In the genomic region with DNA sequence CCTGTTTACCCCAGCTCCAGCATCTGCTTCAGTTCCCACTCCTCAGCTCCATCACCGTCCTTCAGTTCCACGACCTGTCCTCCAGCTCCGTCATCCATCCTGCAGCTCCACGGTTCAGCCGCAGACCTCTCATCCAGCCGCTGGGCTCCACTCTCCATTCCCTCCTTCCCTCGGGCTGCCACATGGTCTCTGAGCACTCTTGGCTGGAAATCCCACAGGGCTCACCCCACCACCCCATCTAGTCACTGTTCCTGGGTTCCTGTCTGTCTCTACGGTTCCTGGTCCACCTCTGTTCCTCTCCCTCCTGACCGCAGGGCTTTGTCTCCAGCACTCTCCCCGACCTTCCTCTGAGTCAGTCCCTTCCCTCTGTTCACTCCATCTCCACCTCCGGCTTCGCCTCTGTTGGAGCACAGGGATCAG, we compare ENCODE assay signal across 9 cellular contexts. TPM values are rescaled to one million over a fixed set of nuclear protein-coding genes. Genes with fewer than 3 reads are reported as not detected.
DNase-seq lines count a peak whose midpoint lies in the region; ATAC-seq and TF ChIP-seq lines count a peak whose summit lies in the region.
"Had no signal": no experiment of that assay in that cellular context is flagged by ENCODE, and none has a peak within 500 bp of the region (broad histone marks: within the 10 kb centered on the region; RNA-seq: fewer than 3 reads in every experiment).

No MANE protein-coding gene starts in this region.

- ATAC-seq in GM19328 (IDR thresholded peaks at IDR 0.05; ENCODE audit: unreplicated experiment) = no peak
- ATAC-seq in GM19035 (IDR thresholded peaks at IDR 0.05; ENCODE audit: unreplicated experiment) = no peak
- no peak for ATAC-seq in activated CD8-positive, alpha-beta T cell treated with anti-CD3 and anti-CD28 coated beads for 36 hours

- H3K9me3 Mint-ChIP-seq in activated CD8-positive, alpha-beta T cell treated with anti-CD3 and anti-CD28 coated beads for 36 hours = no peaks in the 10 kb centered on the region

- intact Hi-C loops in activated CD8-positive, alpha-beta T cell treated with anti-CD3 and anti-CD28 coated beads for 36 hours (cut with micrococcal nuclease) = loop anchor here (5.0 kb wide), 2 partner anchors 43 to 73 kb away; partner anchors contain the start of gene MLF2

- DNase-seq in DMS53 (lab: John Stamatoyannopoulos, UW) (peak; percentile 59), DMS53 treated with DMSO at 0.1 percent for 48 hours (lab: John Stamatoyannopoulos, UW; ENCODE audit: unreplicated experiment) (no peak), adipocyte (ENCODE audit: low read depth) (peak; percentile 19), foreskin fibroblast (peak; percentile 45 to 69)
- DNase-seq in activated CD8-positive, alpha-beta T cell treated with anti-CD3 and anti-CD28 coated beads for 36 hours = no peak

- peaks cover 66% of the 10 kb centered on the region for H3K27me3 Mint-ChIP-seq in activated CD8-positive, alpha-beta T cell treated with anti-CD3 and anti-CD28 coated beads for 36 hours

- no peak for TF ChIP-seq CTCF in foreskin fibroblast (IDR thresholded peaks at IDR 0.05; ENCODE audit: low read depth, low read length)
- no peak for TF ChIP-seq CTCF in activated CD8-positive, alpha-beta T cell treated with anti-CD3 and anti-CD28 coated beads for 36 hours (IDR thresholded peaks at IDR 0.05)

- H3K4me3 Mint-ChIP-seq in activated CD8-positive, alpha-beta T cell treated with anti-CD3 and anti-CD28 coated beads for 36 hours = no peak overlapping the region

- no peak overlapping the region for H3K27ac Mint-ChIP-seq in activated CD8-positive, alpha-beta T cell treated with anti-CD3 and anti-CD28 coated beads for 36 hours

- CTCF ChIA-PET in activated CD8-positive, alpha-beta T cell treated with anti-CD3 and anti-CD28 coated beads for 36 hours (lab: Charles Lee) = interaction anchor here (0.6 to 17.9 kb wide), 32 partner anchors 8 to 230 kb away, joined by 3 to 341 read pairs (median 4); partner anchors contain the start of genes CD4, CDCA3, COPS7A and GNB3

- H3K27me3 ChIP-seq in adipocyte (replicated peaks; ENCODE audit: control insufficient read depth, insufficient read depth, low read length) (peaks cover 28% of the 10 kb centered on the region), stomach smooth muscle (ENCODE audit: control insufficient read depth in 1 of 2, insufficient read depth in 2 of 2, low read length in 2 of 2) (peaks cover 0 to 16% of the 10 kb centered on the region in 2 donors)

- H3K36me3 Mint-ChIP-seq in activated CD8-positive, alpha-beta T cell treated with anti-CD3 and anti-CD28 coated beads for 36 hours (ENCODE audit: low read depth) = no peaks in the 10 kb centered on the region

- H3K4me1 Mint-ChIP-seq in activated CD8-positive, alpha-beta T cell treated with anti-CD3 and anti-CD28 coated beads for 36 hours (ENCODE audit: low read depth) = peaks cover 30% of the 10 kb centered on the region

- H3K4me3 ChIP-seq in adipocyte (ENCODE audit: low read length) (no peak overlapping the region), foreskin fibroblast (ENCODE audit: low read depth in 1 of 2, low read length in 2 of 2) (peak overlapping the region; percentile 36 to 39), stomach smooth muscle (ENCODE audit: low read length in 2 of 2) (peak overlapping the region in 1 of 2 donors; percentile 59)

- H3K36me3 ChIP-seq in adipocyte (ENCODE audit: control insufficient read depth, insufficient read depth, low read length, severe bottlenecking) (no peaks in the 10 kb centered on the region), stomach smooth muscle (ENCODE audit: control insufficient read depth in 2 of 2, insufficient read depth in 2 of 2, low read length in 2 of 2) (no peaks in the 10 kb centered on the region)

- H3K9me3 ChIP-seq in adipocyte (ENCODE audit: control insufficient read depth, low read length) (no peaks in the 10 kb centered on the region), stomach smooth muscle (ENCODE audit: control insufficient read depth in 2 of 2, low read length in 2 of 2) (no peaks in the 10 kb centered on the region)

- H3K9ac ChIP-seq in adipocyte (ENCODE audit: low read length) = no peak overlapping the region
- peak overlapping the region; percentile 13 to 39 for H3K9ac ChIP-seq in stomach smooth muscle (ENCODE audit: low read length in 2 of 2)

- H3K4me1 ChIP-seq in adipocyte (ENCODE audit: control insufficient read depth, insufficient read depth, low read length) (peaks cover 13% of the 10 kb centered on the region), stomach smooth muscle (ENCODE audit: control insufficient read depth, insufficient read depth, low read length) (peaks cover 47% of the 10 kb centered on the region)

- POLR2A ChIA-PET in activated CD8-positive, alpha-beta T cell treated with anti-CD3 and anti-CD28 coated beads for 36 hours (lab: Charles Lee) = interaction anchor here (1.0 to 3.1 kb wide), 5 partner anchors 71 to 135 kb away, joined by 3 to 9 read pairs (median 3); partner anchors contain the start of genes COPS7A, MLF2 and ZNF384

- H3K27ac ChIP-seq in stomach smooth muscle (ENCODE audit: low read length) = no peak overlapping the region
- H3K27ac ChIP-seq: epithelial cell of prostate had no signal

RNA-seq across cellular contexts. Expression of gene P3H3, which starts 3.2 kb away (rescaled TPM):
- total RNA-seq in activated CD8-positive, alpha-beta T cell treated with anti-CD3 and anti-CD28 coated beads for 36 hours = 1 to 10 TPM; 2.1 to 2.3 TPM

RNA-seq across cellular contexts. Expression of gene GPR162, which starts 3.4 kb away (rescaled TPM):
- 1 to 10 TPM; 2.0 to 2.1 TPM for total RNA-seq in activated CD8-positive, alpha-beta T cell treated with anti-CD3 and anti-CD28 coated beads for 36 hours

RNA-seq across cellular contexts. Expression of gene GNB3, which starts 15.8 kb away (rescaled TPM):
- 1 to 10 TPM in 1 of 2 experiments, under 1 TPM in 1; 0.50 to 1.1 TPM for total RNA-seq in activated CD8-positive, alpha-beta T cell treated with anti-CD3 and anti-CD28 coated beads for 36 hours

RNA-seq across cellular contexts. Expression of gene CDCA3, which starts 26.1 kb away (rescaled TPM):
- 10 to 100 TPM; 74.6 to 83.8 TPM for total RNA-seq in activated CD8-positive, alpha-beta T cell treated with anti-CD3 and anti-CD28 coated beads for 36 hours

RNA-seq across cellular contexts. Expression of gene USP5, which starts 27.0 kb away (rescaled TPM):
- 100 to 1,000 TPM; 109 to 112 TPM for total RNA-seq in activated CD8-positive, alpha-beta T cell treated with anti-CD3 and anti-CD28 coated beads for 36 hours

Comparison
In these comparisons a context has a peak if more than half of its experiments do, and no peak if none do; other contexts are left out.
1. DNase-seq: peak in DMS53 (single experiment), adipocyte (single experiment) and foreskin fibroblast (2 of 2); none in DMS53 treated with DMSO at 0.1 percent for 48 hours (single experiment) and activated CD8-positive, alpha-beta T cell treated with anti-CD3 and anti-CD28 coated beads for 36 hours (single experiment).